In genomic region chr20:3339571-3339970, GRCh38 we compare ENCODE assay signal across 1 cellular context.
TF ChIP-seq lines count a peak whose summit lies in the region.

No MANE protein-coding gene starts in this region.

TF ChIP-seq in A549, 52 proteins besides CTCF, POLR2A, EP300 and RAD21 (continued from another document):
- TF ChIP-seq FOSL2 (IDR thresholded peaks at IDR 0.05) (no peak), FOSL2 (CRISPR knock-in tag; IDR thresholded peaks at IDR 0.05) (no peak), ZNF302 (CRISPR knock-in tag; IDR thresholded peaks at IDR 0.05) (no peak), ZFP36 (IDR thresholded peaks at IDR 0.05; ENCODE audit: borderline replicate concordance, partially characterized antibody) (no peak), NPAS2 (CRISPR knock-in tag; IDR thresholded peaks at IDR 0.05; ENCODE audit: borderline replicate concordance) (no peak), ATOH8 (CRISPR knock-in tag; IDR thresholded peaks at IDR 0.05; ENCODE audit: low read depth) (no peak), FOSB (CRISPR knock-in tag; IDR thresholded peaks at IDR 0.05) (no peak), SMC3 (IDR thresholded peaks at IDR 0.05) (no peak), EHF (CRISPR knock-in tag; IDR thresholded peaks at IDR 0.05) (no peak), RNF2 (IDR thresholded peaks at IDR 0.05; ENCODE audit: borderline replicate concordance, low read depth) (no peak), CEBPB (IDR thresholded peaks at IDR 0.05) (no peak), SREBF2 (IDR thresholded peaks at IDR 0.05) (no peak), HEYL (CRISPR knock-in tag; IDR thresholded peaks at IDR 0.05) (no peak)
